ENCODE assay signal across 8 cellular contexts in genomic region chr11:61814958-61815789, GRCh38. TPM values are rescaled to one million over a fixed set of nuclear protein-coding genes. Genes with fewer than 3 reads are reported as not detected.
DNase-seq lines count a peak whose midpoint lies in the region; ATAC-seq, FAIRE-seq and TF ChIP-seq lines count a peak whose summit lies in the region.

No MANE protein-coding gene starts in this region.

- H3K4me3 Mint-ChIP-seq in activated naive CD4-positive, alpha-beta T cell treated with anti-CD3 and anti-CD28 coated beads for 36 hours: peak overlapping the region; percentile 91
- H3K4me3 Mint-ChIP-seq in natural killer cell (peak overlapping the region; percentile 91), type B pancreatic cell (peak overlapping the region; percentile 97)

- peaks cover 26% of the 10 kb centered on the region for H3K27me3 Mint-ChIP-seq in activated naive CD4-positive, alpha-beta T cell treated with anti-CD3 and anti-CD28 coated beads for 36 hours (ENCODE audit: low read depth)
- no peaks in the 10 kb centered on the region for H3K27me3 Mint-ChIP-seq in natural killer cell (ENCODE audit: low read depth in 2 of 2)
- no peaks in the 10 kb centered on the region for H3K27me3 Mint-ChIP-seq in type B pancreatic cell

- H3K9me3 Mint-ChIP-seq in activated naive CD4-positive, alpha-beta T cell treated with anti-CD3 and anti-CD28 coated beads for 36 hours: no peaks in the 10 kb centered on the region
- H3K9me3 Mint-ChIP-seq in natural killer cell (no peaks in the 10 kb centered on the region), type B pancreatic cell (peaks cover 11% of the 10 kb centered on the region)

- H3K36me3 Mint-ChIP-seq in activated naive CD4-positive, alpha-beta T cell treated with anti-CD3 and anti-CD28 coated beads for 36 hours (ENCODE audit: low read depth): peaks cover 16% of the 10 kb centered on the region
- peaks cover 6% of the 10 kb centered on the region for H3K36me3 Mint-ChIP-seq in natural killer cell
- peaks cover 18% of the 10 kb centered on the region for H3K36me3 Mint-ChIP-seq in type B pancreatic cell

- CTCF ChIA-PET in activated naive CD4-positive, alpha-beta T cell treated with anti-CD3 and anti-CD28 coated beads for 36 hours (lab: Charles Lee): interaction anchor here (0.6 to 5.2 kb wide), 11 partner anchors 12 to 293 kb away, joined by 3 to 38 read pairs (median 3); partner anchors contain the start of genes FADS2, FEN1 and TMEM258

- TF ChIP-seq CTCF in fibroblast of villous mesenchyme (IDR thresholded peaks at IDR 0.05; ENCODE audit: insufficient read depth, low read depth, low read length): no peak
- TF ChIP-seq CTCF in natural killer cell (IDR thresholded peaks at IDR 0.05): no peak
- no peak for TF ChIP-seq CTCF in type B pancreatic cell (conservative IDR thresholded peaks at IDR 0.05)

- peak; percentile 31 for FAIRE-seq in HTR-8/SVneo (lab: Jason Lieb, UNC)

- ATAC-seq in GM21367 (IDR thresholded peaks at IDR 0.05; ENCODE audit: unreplicated experiment) (peak; percentile 42), natural killer cell (peak; percentile 48 to 78 (median 54))

- peak; percentile 15 for DNase-seq in DMS 273 treated with DMSO at 0.1 percent for 48 hours (lab: John Stamatoyannopoulos, UW)
- DNase-seq in HTR-8/SVneo (ENCODE audit: insufficient read length, low spot score): peak; percentile 97
- DNase-seq in NOMO-1 treated with dmso at 0.1 percent for 144 hours (lab: John Stamatoyannopoulos, UW; ENCODE audit: unreplicated experiment): peak; percentile 76
- peak; percentile 72 for DNase-seq in activated naive CD4-positive, alpha-beta T cell treated with anti-CD3 and anti-CD28 coated beads for 36 hours
- peak; percentile 98 for DNase-seq in fibroblast of villous mesenchyme (ENCODE audit: low read depth)
- peak; percentile 37 for DNase-seq in natural killer cell
- peak; percentile 93 for DNase-seq in type B pancreatic cell (ENCODE audit: extremely low spot score, unreplicated experiment)

- H3K4me3 ChIP-seq in fibroblast of villous mesenchyme (ENCODE audit: low read depth, low read length): peak overlapping the region; percentile 81

- intact Hi-C loops in activated naive CD4-positive, alpha-beta T cell treated with anti-CD3 and anti-CD28 coated beads for 36 hours (cut with micrococcal nuclease): loop anchor here (5.0 kb wide), 1 partner anchor 157 kb away; no protein-coding TSS in a partner anchor
- intact Hi-C loops in natural killer cell (cut with micrococcal nuclease): loop anchor here (1.0 kb wide), 1 partner anchor 23 kb away; the partner anchor contains the start of genes FEN1 and TMEM258

- H3K4me1 Mint-ChIP-seq in activated naive CD4-positive, alpha-beta T cell treated with anti-CD3 and anti-CD28 coated beads for 36 hours (ENCODE audit: low read depth): peaks cover 10% of the 10 kb centered on the region
- H3K4me1 Mint-ChIP-seq in natural killer cell: peaks cover 17 to 37% of the 10 kb centered on the region in 2 donors
- H3K4me1 Mint-ChIP-seq in type B pancreatic cell (ENCODE audit: unreplicated experiment): peaks cover 18% of the 10 kb centered on the region

- H3K27ac Mint-ChIP-seq in activated naive CD4-positive, alpha-beta T cell treated with anti-CD3 and anti-CD28 coated beads for 36 hours: peak overlapping the region; percentile 41
- H3K27ac Mint-ChIP-seq in natural killer cell (peak overlapping the region; percentile 84 to 92), type B pancreatic cell (peak overlapping the region; percentile 98)

RNA-seq across cellular contexts. Expression of gene FADS1, which starts 1.6 kb away (rescaled TPM):
- 10 to 100 TPM; 12.1 to 12.8 TPM for total RNA-seq in activated naive CD4-positive, alpha-beta T cell treated with anti-CD3 and anti-CD28 coated beads for 36 hours
- 190 and 244 TPM in 2 replicates for total RNA-seq in fibroblast of villous mesenchyme
- total RNA-seq in natural killer cell: 10 to 100 TPM in 2 of 3 donors, 1 to 10 TPM in 1; 9.3 to 17.2 (median 10.2) TPM
- 34.2 and 90.0 TPM in 2 replicates for total RNA-seq in type B pancreatic cell (ENCODE audit: low replicate concordance)

RNA-seq across cellular contexts. Expression of gene FADS2, which starts 12.9 kb away (rescaled TPM):
- total RNA-seq in activated naive CD4-positive, alpha-beta T cell treated with anti-CD3 and anti-CD28 coated beads for 36 hours: 10 to 100 TPM; 32.1 to 34.1 TPM
- 713 and 741 TPM in 2 replicates for total RNA-seq in fibroblast of villous mesenchyme
- total RNA-seq in natural killer cell: 10 to 100 TPM; 30.4 to 52.7 (median 34.4) TPM
- 127 and 205 TPM in 2 replicates for total RNA-seq in type B pancreatic cell (ENCODE audit: low replicate concordance)

RNA-seq across cellular contexts. Expression of gene FEN1, which starts 22.5 kb away (rescaled TPM):
- total RNA-seq in activated naive CD4-positive, alpha-beta T cell treated with anti-CD3 and anti-CD28 coated beads for 36 hours: 10 to 100 TPM; 74.7 to 75.9 TPM
- total RNA-seq in fibroblast of villous mesenchyme (23.8 and 27.6 TPM in 2 replicates), natural killer cell (10 to 100 TPM; 14.2 to 17.8 (median 17.5) TPM), type B pancreatic cell (ENCODE audit: low replicate concordance) (27.7 and 44.6 TPM in 2 replicates)

RNA-seq across cellular contexts. Expression of gene TMEM258, which starts 22.8 kb away (rescaled TPM):
- 100 to 1,000 TPM; 166 to 167 TPM for total RNA-seq in activated naive CD4-positive, alpha-beta T cell treated with anti-CD3 and anti-CD28 coated beads for 36 hours
- total RNA-seq in fibroblast of villous mesenchyme: 40.6 and 76.4 TPM in 2 replicates
- 10 to 100 TPM; 64.4 to 69.3 (median 66.1) TPM for total RNA-seq in natural killer cell
- 158 and 162 TPM in 2 replicates for total RNA-seq in type B pancreatic cell (ENCODE audit: low replicate concordance)

Comparison
In these comparisons a context has a peak if more than half of its experiments do, and no peak if none do; other contexts are left out.
1. Peak in every context shown above with its lines: DNase-seq, ATAC-seq and H3K4me3 ChIP-seq.
2. DNase-seq: peak in every context shown above with its lines; median percentile 98 in fibroblast of villous mesenchyme; 97 in HTR-8/SVneo; 93 in type B pancreatic cell; 76 in NOMO-1 treated with dmso at 0.1 percent for 144 hours; 72 in activated naive CD4-positive, alpha-beta T cell treated with anti-CD3 and anti-CD28 coated beads for 36 hours; 37 in natural killer cell; 15 in DMS 273 treated with DMSO at 0.1 percent for 48 hours.
3. H3K27ac Mint-ChIP-seq: peak in every context shown above with its lines; median percentile 98 in type B pancreatic cell; 88 in natural killer cell; 41 in activated naive CD4-positive, alpha-beta T cell treated with anti-CD3 and anti-CD28 coated beads for 36 hours.